In the genomic region with DNA sequence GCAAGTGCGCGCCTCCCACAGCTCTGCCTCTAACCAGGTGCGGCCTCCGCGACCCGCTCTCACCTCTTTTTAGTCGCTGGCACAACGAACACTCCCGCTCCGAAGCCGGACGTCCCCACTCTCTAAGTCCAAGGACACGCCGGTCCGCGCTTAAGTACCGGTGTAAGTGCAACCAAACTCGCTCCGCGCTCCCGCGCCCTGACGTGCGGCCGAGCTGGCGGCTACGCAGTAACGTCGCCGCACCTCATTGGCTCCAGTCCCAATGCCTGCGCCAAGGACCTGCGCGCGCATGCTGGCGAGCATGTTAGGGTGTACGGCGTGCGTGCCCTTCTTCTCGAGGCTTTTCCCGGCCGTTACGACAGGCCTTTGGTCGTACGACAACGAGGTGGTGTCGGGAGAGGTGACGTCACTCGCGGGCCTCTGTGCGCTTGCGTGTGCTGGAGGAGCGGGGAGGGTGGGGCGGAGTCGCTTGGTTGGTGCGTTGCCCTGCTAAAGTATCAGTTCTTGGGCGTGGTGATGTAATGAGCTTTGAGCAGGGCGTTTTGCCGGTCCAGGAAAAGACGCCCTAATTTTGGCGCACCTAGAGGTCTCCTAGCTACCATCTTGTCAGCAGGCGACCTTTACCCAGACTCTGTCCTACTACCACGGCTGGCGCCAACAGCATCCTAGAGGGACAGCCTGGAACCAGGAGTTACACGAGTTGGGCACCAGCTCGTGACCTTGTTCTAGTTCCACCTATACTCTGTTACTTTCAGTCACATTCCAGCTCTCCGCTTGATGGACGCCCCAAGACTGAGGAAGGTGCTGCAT, we compare ENCODE assay signal across 8 cellular contexts. TPM values are rescaled to one million over a fixed set of nuclear protein-coding genes. Genes with fewer than 3 reads are reported as not detected.
DNase-seq lines count a peak whose midpoint lies in the region; ATAC-seq, FAIRE-seq and TF ChIP-seq lines count a peak whose summit lies in the region.

Gene CYCS, minus strand, starts transcription at position 124 of the 810 bp plus-strand sequence. CDS start 1,141 bp downstream, outside the sequence.

- peak within 1 kb of the TSS; percentile 96 for H3K9ac ChIP-seq in iPS-20b (ENCODE audit: low read depth, low read length)

- H3K36me3 ChIP-seq in bronchial epithelial cell (ENCODE audit: control insufficient read depth, insufficient read depth, low read length) = peaks cover 5% of the 10 kb centered on the region
- peaks cover 35% of the 10 kb centered on the region for H3K36me3 ChIP-seq in iPS-20b (ENCODE audit: insufficient read depth, low read depth, low read length)

- CTCF ChIA-PET in AG04449 (lab: Yijun Ruan, JAX) = interaction anchor here (1.4 to 4.3 kb wide), 2 partner anchors 27 to 55 kb away, joined by 4 to 17 read pairs; no protein-coding TSS in a partner anchor

- POLR2A ChIA-PET in AG04449 (lab: Yijun Ruan, JAX) = interaction anchor here (0.6 to 2.2 kb wide), 20 partner anchors 9 to 1075 kb away, joined by 3 to 11 read pairs (median 4); partner anchors contain the start of gene PALS2

- no peaks in the 10 kb centered on the region for H3K4me1 ChIP-seq in iPS-20b (ENCODE audit: insufficient read depth, low read length)

- peak within 1 kb of the TSS; percentile 95 for H3K4me3 ChIP-seq in AG04449 (ENCODE audit: low read depth, low read length)
- peak within 1 kb of the TSS; percentile 96 for H3K4me3 ChIP-seq in WI38 (ENCODE audit: low read depth, low read length)
- H3K4me3 ChIP-seq in bronchial epithelial cell (ENCODE audit: low read depth, low read length) = peak within 1 kb of the TSS; percentile 84
- peak within 1 kb of the TSS; percentile 93 for H3K4me3 ChIP-seq in iPS-20b (ENCODE audit: low read length)
- H3K4me3 ChIP-seq in skin epidermis = peak within 1 kb of the TSS; percentile 75 to 99 (median 90)

- peak; percentile 98 for DNase-seq in AG04449 (ENCODE audit: low read depth, low spot score)
- peak; percentile 98 for DNase-seq in NCI-H2227 treated with DMSO at 0.1 percent for 48 hours (lab: John Stamatoyannopoulos, UW)
- DNase-seq in bronchial epithelial cell (ENCODE audit: low read depth) = peak; percentile 99

- no peaks in the 10 kb centered on the region for H3K9me3 ChIP-seq in iPS-20b (ENCODE audit: insufficient read depth, low read depth, low read length)

- H3K27ac ChIP-seq in iPS-20b (ENCODE audit: low read length) (peak within 1 kb of the TSS; percentile 97), skin epidermis (peak within 1 kb of the TSS; percentile 79 to 99 (median 96))

- no peaks in the 10 kb centered on the region for H3K27me3 ChIP-seq in bronchial epithelial cell (ENCODE audit: control insufficient read depth, insufficient read depth, low read length)
- H3K27me3 ChIP-seq in iPS-20b (ENCODE audit: insufficient read depth, low read length) = no peaks in the 10 kb centered on the region

- TF ChIP-seq CTCF in AG04449 (IDR thresholded peaks at IDR 0.05; ENCODE audit: insufficient read depth, low read length, missing control alignments) = no peak
- TF ChIP-seq CTCF in WI38 (IDR thresholded peaks at IDR 0.05; ENCODE audit: low read depth, low read length) = no peak
- no peak for TF ChIP-seq CTCF in bronchial epithelial cell (IDR thresholded peaks at IDR 0.05; ENCODE audit: insufficient read depth, low read length, severe bottlenecking)

- FAIRE-seq in bronchial epithelial cell (lab: Jason Lieb, UNC) = no peak

- ATAC-seq in GM18907 (IDR thresholded peaks at IDR 0.05; ENCODE audit: unreplicated experiment) (peak; percentile 95), HG03159 (IDR thresholded peaks at IDR 0.05; ENCODE audit: unreplicated experiment) (peak; percentile 95)

RNA-seq across cellular contexts. Expression of gene CYCS, which starts in this region (rescaled TPM):
- 45.3 and 80.0 TPM in 2 replicates for total RNA-seq in bronchial epithelial cell

Comparison
In these comparisons a context has a peak if more than half of its experiments do, and no peak if none do; other contexts are left out.
1. Peak in every context shown above with its lines: DNase-seq, ATAC-seq, H3K4me3 ChIP-seq and H3K27ac ChIP-seq.